ENCODE assay signal across 8 cellular contexts in genomic region chr2:88170472-88170892, GRCh38. TPM values are rescaled to one million over a fixed set of nuclear protein-coding genes. Genes with fewer than 3 reads are reported as not detected.
DNase-seq lines count a peak whose midpoint lies in the region; ATAC-seq and TF ChIP-seq lines count a peak whose summit lies in the region.

No MANE protein-coding gene starts in this region.

- H4K20me1 ChIP-seq in GM23338 (replicated peaks; ENCODE audit: insufficient read depth): no peaks in the 10 kb centered on the region

- no peaks in the 10 kb centered on the region for H3K79me2 ChIP-seq in GM23338 (replicated peaks; ENCODE audit: insufficient read depth)

- H3K4me3 ChIP-seq in GM23338: peak overlapping the region; percentile 69

- no peak overlapping the region for H3K27ac ChIP-seq in GM23338 (ENCODE audit: low read depth)

- H3K4me1 Mint-ChIP-seq in GM23338 (peaks cover 14% of the 10 kb centered on the region), progenitor cell of endocrine pancreas (ENCODE audit: low read depth) (no peaks in the 10 kb centered on the region)
- no peaks in the 10 kb centered on the region for H3K4me1 Mint-ChIP-seq in activated CD4-positive, alpha-beta memory T cell treated with anti-CD3 and anti-CD28 coated beads for 36 hours (ENCODE audit: low read depth)

- no peak overlapping the region for H3K27ac Mint-ChIP-seq in GM23338
- H3K27ac Mint-ChIP-seq in activated CD4-positive, alpha-beta memory T cell treated with anti-CD3 and anti-CD28 coated beads for 36 hours: no peak overlapping the region
- H3K27ac Mint-ChIP-seq in progenitor cell of endocrine pancreas: peak overlapping the region; percentile 95

- POLR2A ChIA-PET in activated CD4-positive, alpha-beta memory T cell treated with anti-CD3 and anti-CD28 coated beads for 36 hours (lab: Charles Lee): interaction anchor here (0.6 kb wide), 1 partner anchor 11 kb away, joined by 3 read pairs; no protein-coding TSS in a partner anchor

- H3K9me3 Mint-ChIP-seq in GM23338 (peaks cover 10% of the 10 kb centered on the region; the same call in 2 of the 3 replicates), progenitor cell of endocrine pancreas (ENCODE audit: low read depth) (peaks cover 5% of the 10 kb centered on the region)
- H3K9me3 Mint-ChIP-seq in activated CD4-positive, alpha-beta memory T cell treated with anti-CD3 and anti-CD28 coated beads for 36 hours: no peaks in the 10 kb centered on the region

- DNase-seq in GM23338 (ENCODE audit: low spot score): peak; percentile 76
- no peak for DNase-seq in activated CD4-positive, alpha-beta memory T cell treated with anti-CD3 and anti-CD28 coated beads for 36 hours
- DNase-seq in Right ventricle myocardium superior: peak; percentile 52
- DNase-seq in progenitor cell of endocrine pancreas (ENCODE audit: low spot score, unreplicated experiment): no peak
- no peak for DNase-seq in stimulated activated CD4-positive, alpha-beta T cell treated with anti-CD3 and anti-CD28 coated beads, Interleukin-15, amount 100 ng/mL, for 24 hours
- DNase-seq in GM10266 (ENCODE audit: extremely low spot score): no peak
- DNase-seq in NCI-H1048 (lab: John Stamatoyannopoulos, UW): no peak
- no peak for DNase-seq in SK-N-DZ (ENCODE audit: low spot score)

- H3K4me3 Mint-ChIP-seq in GM23338 (peak overlapping the region; percentile 86), progenitor cell of endocrine pancreas (ENCODE audit: low read depth) (peak overlapping the region; percentile 81)
- H3K4me3 Mint-ChIP-seq in activated CD4-positive, alpha-beta memory T cell treated with anti-CD3 and anti-CD28 coated beads for 36 hours: peak overlapping the region; percentile 61

- intact Hi-C loops in activated CD4-positive, alpha-beta memory T cell treated with anti-CD3 and anti-CD28 coated beads for 36 hours (cut with micrococcal nuclease): no loop called here
- intact Hi-C loops in Right ventricle myocardium superior (cut with DNase I): no loop called here

- CTCF ChIA-PET in activated CD4-positive, alpha-beta memory T cell treated with anti-CD3 and anti-CD28 coated beads for 36 hours (lab: Charles Lee): interaction anchor here (0.6 kb wide), 1 partner anchor 13 kb away, joined by 3 read pairs; no protein-coding TSS in a partner anchor

- peaks cover 16% of the 10 kb centered on the region for H3K4me1 ChIP-seq in GM23338 (ENCODE audit: insufficient read depth)

- peak overlapping the region; percentile 93 for H2AFZ ChIP-seq in GM23338

- ATAC-seq in GM23338 (peak; percentile 84), Right ventricle myocardium superior (ENCODE audit: poor library complexity) (peak; percentile 44)

- no peaks in the 10 kb centered on the region for H3K27me3 ChIP-seq in GM23338 (ENCODE audit: insufficient read depth)

- TF ChIP-seq CTCF in GM23338 (conservative IDR thresholded peaks at IDR 0.05; ENCODE audit: low read depth in 2 of 2) (0 out of 4 replicates have a peak, but pooled peaks of 1 of the 2 experiments have one; percentile 18), progenitor cell of endocrine pancreas (IDR thresholded peaks at IDR 0.05; ENCODE audit: unreplicated experiment) (peak; percentile 38), GM10266 (IDR thresholded peaks at IDR 0.05; ENCODE audit: control insufficient read depth, insufficient read depth, low read depth, missing control alignments) (no peak)

- H3K9me2 ChIP-seq in GM23338 (ENCODE audit: insufficient read depth): no peaks in the 10 kb centered on the region

- H3F3A ChIP-seq in GM23338 (replicated peaks; ENCODE audit: low read depth): no peaks in the 10 kb centered on the region

- H3K36me3 Mint-ChIP-seq in GM23338 (ENCODE audit: low read depth) (peaks cover 8% of the 10 kb centered on the region; the same call in 2 of the 3 replicates), progenitor cell of endocrine pancreas (ENCODE audit: insufficient read depth) (peaks cover 3% of the 10 kb centered on the region)
- H3K36me3 Mint-ChIP-seq in activated CD4-positive, alpha-beta memory T cell treated with anti-CD3 and anti-CD28 coated beads for 36 hours: no peaks in the 10 kb centered on the region

- no peaks in the 10 kb centered on the region for H3K36me3 ChIP-seq in GM23338 (ENCODE audit: insufficient read depth)

- H3K4me2 ChIP-seq in GM23338: peak overlapping the region; percentile 92

- H3K27me3 Mint-ChIP-seq in GM23338 (ENCODE audit: insufficient read depth, low read depth, poor library complexity) (peaks cover 14% of the 10 kb centered on the region), progenitor cell of endocrine pancreas (no peaks in the 10 kb centered on the region)
- peaks cover 9% of the 10 kb centered on the region for H3K27me3 Mint-ChIP-seq in activated CD4-positive, alpha-beta memory T cell treated with anti-CD3 and anti-CD28 coated beads for 36 hours

TF ChIP-seq in GM23338, 12 proteins besides CTCF, POLR2A, EP300 and RAD21 (continues in another document):
- TF ChIP-seq ZNF114 (CRISPR knock-in tag; IDR thresholded peaks at IDR 0.05): no peak
- no peak for TF ChIP-seq EZH2 (IDR thresholded peaks at IDR 0.05; ENCODE audit: low read depth, unreplicated experiment)
- TF ChIP-seq NANOG (IDR thresholded peaks at IDR 0.05; ENCODE audit: borderline replicate concordance): no peak
- no peak for TF ChIP-seq ETS1 (IDR thresholded peaks at IDR 0.05)
- TF ChIP-seq JUNB (IDR thresholded peaks at IDR 0.05; ENCODE audit: unreplicated experiment): no peak
- TF ChIP-seq EZH2phosphoT487 (IDR thresholded peaks at IDR 0.05; ENCODE audit: unreplicated experiment): no peak

RNA-seq across cellular contexts. Expression of gene THNSL2, which starts 0.3 kb away (rescaled TPM):
- total RNA-seq in GM23338 (2014; rRNA removed; shearing (Covaris generic)): 8.6 and 12.9 TPM in 2 replicates
- 3.8 and 3.9 TPM in 2 replicates for polyA plus RNA-seq in GM23338 (2016; fragmentation: Nextera tagmentation; extraction: Ambion mirVana)
- total RNA-seq in activated CD4-positive, alpha-beta memory T cell treated with anti-CD3 and anti-CD28 coated beads for 36 hours: under 1 TPM; 0.41 to 0.48 TPM
- total RNA-seq in Right ventricle myocardium superior: 27.4 TPM
- total RNA-seq in progenitor cell of endocrine pancreas: 13.1 and 14.6 TPM in 2 replicates
- 0.27 and 0.62 TPM in 2 replicates for polyA plus RNA-seq in SK-N-DZ (2014; cell fraction: cytosol; rRNA removed)
- polyA plus RNA-seq in SK-N-DZ (2014; cell fraction: nucleus; rRNA removed): 0.06 and 0.58 TPM in 2 replicates

RNA-seq across cellular contexts. Expression of gene FABP1, which starts 42.6 kb away (rescaled TPM):
- not detected in 2 replicates for total RNA-seq in GM23338 (2014; rRNA removed; shearing (Covaris generic))
- not detected in 2 replicates for polyA plus RNA-seq in GM23338 (2016; fragmentation: Nextera tagmentation; extraction: Ambion mirVana)
- not detected for total RNA-seq in activated CD4-positive, alpha-beta memory T cell treated with anti-CD3 and anti-CD28 coated beads for 36 hours
- total RNA-seq in Right ventricle myocardium superior (not detected), progenitor cell of endocrine pancreas (4.5 and 6.6 TPM in 2 replicates)
- not detected in 2 replicates for polyA plus RNA-seq in SK-N-DZ (2014; cell fraction: cytosol; rRNA removed)
- polyA plus RNA-seq in SK-N-DZ (2014; cell fraction: nucleus; rRNA removed): not detected in 2 replicates

Comparison
In these comparisons a context has a peak if more than half of its experiments do, and no peak if none do; other contexts are left out.
1. DNase-seq: peak in GM23338 (single experiment) and Right ventricle myocardium superior (single experiment); none in activated CD4-positive, alpha-beta memory T cell treated with anti-CD3 and anti-CD28 coated beads for 36 hours (single experiment), progenitor cell of endocrine pancreas (single experiment), stimulated activated CD4-positive, alpha-beta T cell treated with anti-CD3 and anti-CD28 coated beads, Interleukin-15, amount 100 ng/mL, for 24 hours (single experiment), GM10266 (single experiment), NCI-H1048 (single experiment) and SK-N-DZ (single experiment).
2. Peak in every context shown above with its lines, with median percentiles within 50 percentile points of each other: H3K4me3 Mint-ChIP-seq.